In the genomic region with DNA sequence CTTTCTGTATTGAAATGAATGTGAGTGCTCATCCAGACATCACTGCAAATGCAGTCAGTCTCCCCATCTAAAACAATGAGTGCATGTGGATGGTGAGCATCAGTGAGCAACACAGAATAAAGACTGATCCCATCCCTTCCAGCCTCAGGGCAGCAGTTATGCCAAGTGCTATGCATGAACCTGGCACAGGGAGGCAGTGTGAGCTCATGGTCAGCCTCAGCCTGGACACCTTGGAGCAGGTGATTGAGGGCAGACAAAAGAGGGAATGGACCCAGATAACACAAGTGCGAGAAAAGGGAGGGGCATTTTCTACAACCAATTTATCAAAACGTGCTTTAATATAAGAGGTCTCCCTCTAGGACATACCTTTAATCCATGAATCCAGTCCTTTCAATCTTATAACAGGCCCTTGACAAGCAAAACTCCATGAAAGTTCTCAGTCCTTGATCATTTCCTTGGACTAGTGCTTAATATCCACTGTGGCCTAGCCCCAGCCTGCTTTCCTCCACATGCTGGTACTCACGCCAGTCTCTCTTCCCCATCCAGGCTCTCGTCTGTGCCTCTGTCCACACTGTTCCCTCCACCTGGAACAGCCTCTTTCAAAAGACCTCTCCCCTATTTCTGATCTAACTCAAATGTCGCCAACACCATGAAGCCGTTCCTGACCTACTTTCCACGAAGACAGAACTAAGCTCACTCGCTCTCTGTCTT, we compare ENCODE assay signal across 1 cellular context.
TF ChIP-seq lines count a peak whose summit lies in the region.

No MANE protein-coding gene starts in this region.

TF ChIP-seq in endothelial cell of umbilical vein, 7 proteins besides CTCF, POLR2A, EP300 and RAD21:
- TF ChIP-seq FOS (IDR thresholded peaks at IDR 0.05; ENCODE audit: borderline replicate concordance, insufficient read depth, low read length), result no peak
- no peak for TF ChIP-seq MAX (IDR thresholded peaks at IDR 0.05; ENCODE audit: insufficient read depth, insufficient read length)
- no peak for TF ChIP-seq EZH2 (IDR thresholded peaks at IDR 0.05; ENCODE audit: borderline replicate concordance, low read depth, low read length, severe bottlenecking)
- no peak for TF ChIP-seq JUN (IDR thresholded peaks at IDR 0.05; ENCODE audit: borderline replicate concordance, insufficient read depth, insufficient read length, low read depth)
- no peak for TF ChIP-seq MYC (IDR thresholded peaks at IDR 0.05; ENCODE audit: low read depth, low read length)
- no peak for TF ChIP-seq POLR2AphosphoS5 (IDR thresholded peaks at IDR 0.05; ENCODE audit: insufficient read depth, low read depth, low read length)
- TF ChIP-seq GATA2 (IDR thresholded peaks at IDR 0.05; ENCODE audit: insufficient read depth, insufficient read length, low read depth, low read length), result no peak
